ENCODE assay signal across 1 cellular context in genomic region chr11:57406337-57406904, GRCh38.
TF ChIP-seq lines count a peak whose summit lies in the region.

No MANE protein-coding gene starts in this region.

TF ChIP-seq in HEK293T, 16 proteins besides CTCF, POLR2A, EP300 and RAD21 (continued from another document):
- TF ChIP-seq TARDBP (IDR thresholded peaks at IDR 0.05) (no peak), L3MBTL2 (conservative IDR thresholded peaks at IDR 0.05) (no peak), SUZ12 (IDR thresholded peaks at IDR 0.05) (no peak), CTBP1 (IDR thresholded peaks at IDR 0.05; ENCODE audit: borderline replicate concordance) (no peak), SP1 (IDR thresholded peaks at IDR 0.05) (no peak), FOXM1 (IDR thresholded peaks at IDR 0.05; ENCODE audit: borderline replicate concordance) (no peak), ZNF384 (IDR thresholded peaks at IDR 0.05) (no peak), HDGF (IDR thresholded peaks at IDR 0.05; ENCODE audit: borderline replicate concordance) (no peak), ELF4 (IDR thresholded peaks at IDR 0.05) (no peak), NFRKB (IDR thresholded peaks at IDR 0.05) (no peak), FOXK2 (IDR thresholded peaks at IDR 0.05) (no peak), ARNT (IDR thresholded peaks at IDR 0.05) (no peak), BHLHE40 (IDR thresholded peaks at IDR 0.05; ENCODE audit: borderline replicate concordance) (no peak)
- TF ChIP-seq, protein P1, sequence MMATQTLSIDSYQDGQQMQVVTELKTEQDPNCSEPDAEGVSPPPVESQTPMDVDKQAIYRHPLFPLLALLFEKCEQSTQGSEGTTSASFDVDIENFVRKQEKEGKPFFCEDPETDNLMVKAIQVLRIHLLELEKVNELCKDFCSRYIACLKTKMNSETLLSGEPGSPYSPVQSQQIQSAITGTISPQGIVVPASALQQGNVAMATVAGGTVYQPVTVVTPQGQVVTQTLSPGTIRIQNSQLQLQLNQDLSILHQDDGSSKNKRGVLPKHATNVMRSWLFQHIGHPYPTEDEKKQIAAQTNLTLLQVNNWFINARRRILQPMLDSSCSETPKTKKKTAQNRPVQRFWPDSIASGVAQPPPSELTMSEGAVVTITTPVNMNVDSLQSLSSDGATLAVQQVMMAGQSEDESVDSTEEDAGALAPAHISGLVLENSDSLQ (IDR thresholded peaks at IDR 0.05) = no peak
TF ChIP-seq in HEK293T: peak in this region for 0.
